8 cellular contexts compared by ENCODE assay signal in genomic region chr11:68751331-68751856, GRCh38. TPM values are rescaled to one million over a fixed set of nuclear protein-coding genes. Genes with fewer than 3 reads are reported as not detected.
DNase-seq lines count a peak whose midpoint lies in the region; ATAC-seq and TF ChIP-seq lines count a peak whose summit lies in the region.

TSS of gene TESMIN (minus strand) at chr11:68751520. CDS start at chr11:68750660, 860 bp downstream.

- peak within 1 kb of the TSS; percentile 41 for H3K4me3 ChIP-seq in choroid plexus epithelial cell (ENCODE audit: low read depth, low read length)

- peak; percentile 83 for DNase-seq in CD1c-positive myeloid dendritic cell (ENCODE audit: extremely low spot score)
- DNase-seq in HFFc6 = peak; percentile 66
- peak; percentile 88 for DNase-seq in NCI-H510A (lab: John Stamatoyannopoulos, UW)
- DNase-seq in activated CD4-positive, alpha-beta T cell treated with anti-CD3 and anti-CD28 coated beads for 4 hours = peak; percentile 96
- DNase-seq in choroid plexus epithelial cell (ENCODE audit: low read depth) = peak; percentile 63
- peak; percentile 92 for DNase-seq in left lobe of liver (ENCODE audit: low spot score)
- DNase-seq in stimulated activated CD4-positive, alpha-beta T cell treated with anti-CD3 and anti-CD28 coated beads, Interleukin-4, amount 100 ng/mL, for 24 hours = peak; percentile 92

- H3K4me1 Mint-ChIP-seq in HFFc6 (ENCODE audit: low read depth) = peaks cover 24% of the 10 kb centered on the region

- peak; percentile 98 for ATAC-seq in left lobe of liver
- no peak for ATAC-seq in GM21390 (IDR thresholded peaks at IDR 0.05; ENCODE audit: unreplicated experiment)

- no peaks in the 10 kb centered on the region for H3K27me3 Mint-ChIP-seq in HFFc6 (ENCODE audit: insufficient read depth)

- peaks cover 24% of the 10 kb centered on the region; the same call in 1 of the 2 replicates for H3K36me3 Mint-ChIP-seq in HFFc6 (ENCODE audit: low read depth)

- no peak for TF ChIP-seq CTCF in HFFc6 (IDR thresholded peaks at IDR 0.05)
- no peak for TF ChIP-seq CTCF in choroid plexus epithelial cell (conservative IDR thresholded peaks at IDR 0.05; ENCODE audit: low read depth, low read length)

- peak within 1 kb of the TSS; percentile 82 for H3K4me3 Mint-ChIP-seq in HFFc6

- H3K27ac Mint-ChIP-seq in HFFc6 = no peak within 1 kb of the TSS

- H3K9me3 Mint-ChIP-seq in HFFc6 = no peaks in the 10 kb centered on the region

RNA-seq across cellular contexts. Expression of gene TESMIN, which starts in this region (rescaled TPM):
- total RNA-seq in HFFc6 (2021; fragmentation: NEBNext Ultra II Directional; extraction: Animal tissue kit (Norgen Biotek cat#: 25700)) = 1 to 10 TPM; 3.9 to 6.1 (median 5.0) TPM
- 0.70 TPM for total RNA-seq in left lobe of liver

Comparison
In these comparisons a context has a peak if more than half of its experiments do, and no peak if none do; other contexts are left out.
1. Peak in DNase-seq and ATAC-seq in left lobe of liver; RNA of the gene not detected or under 1 TPM.